In genomic region chr10:34526758-34527730, GRCh38 we compare ENCODE assay signal across 10 cellular contexts.
DNase-seq lines count a peak whose midpoint lies in the region; ATAC-seq and TF ChIP-seq lines count a peak whose summit lies in the region.
"Had no signal": no experiment of that assay in that cellular context is flagged by ENCODE, and none has a peak within 500 bp of the region (broad histone marks: within the 10 kb centered on the region; RNA-seq: fewer than 3 reads in every experiment).

No MANE protein-coding gene starts in this region.

- no peak overlapping the region for H3K4me2 ChIP-seq in neuronal stem cell (ENCODE audit: insufficient read depth, low read length, poor library complexity, severe bottlenecking)

- H3K27ac Mint-ChIP-seq in stimulated activated effector memory CD8-positive, alpha-beta T cell treated with anti-CD3 and anti-CD28 coated beads, Interleukin-12 subunit alpha, Interleukin-12 subunit beta, amount 100 ng/mL, for 72 hours, result no peak overlapping the region

- TF ChIP-seq POLR2A in ovary (IDR thresholded peaks at IDR 0.05) (no peak), esophagus squamous epithelium (IDR thresholded peaks at IDR 0.05) (no peak)

- peak; percentile 52 for TF ChIP-seq CTCF in fibroblast of mammary gland (conservative IDR thresholded peaks at IDR 0.05; ENCODE audit: control insufficient read depth, insufficient read depth, low read depth, low read length)
- TF ChIP-seq CTCF in ovary (IDR thresholded peaks at IDR 0.05), result no peak
- TF ChIP-seq CTCF in esophagus squamous epithelium (IDR thresholded peaks at IDR 0.05), result no peak

- no peaks in the 10 kb centered on the region for H3K36me3 Mint-ChIP-seq in stimulated activated effector memory CD8-positive, alpha-beta T cell treated with anti-CD3 and anti-CD28 coated beads, Interleukin-12 subunit alpha, Interleukin-12 subunit beta, amount 100 ng/mL, for 72 hours

- H3K9ac ChIP-seq in NT2/D1 (ENCODE audit: insufficient read length, low read depth) (no peak overlapping the region), neuronal stem cell (ENCODE audit: low read depth, low read length, poor library complexity) (no peak overlapping the region)

- peak overlapping the region; percentile 40 for H3K23ac ChIP-seq in neuronal stem cell (ENCODE audit: low read depth, low read length, poor library complexity)

- no peak overlapping the region for H3K4me3 Mint-ChIP-seq in stimulated activated effector memory CD8-positive, alpha-beta T cell treated with anti-CD3 and anti-CD28 coated beads, Interleukin-12 subunit alpha, Interleukin-12 subunit beta, amount 100 ng/mL, for 72 hours

- no peaks in the 10 kb centered on the region for H3K79me1 ChIP-seq in neuronal stem cell (ENCODE audit: low read depth, low read length)

- H4K8ac ChIP-seq in neuronal stem cell (ENCODE audit: low read depth, low read length), result no peak overlapping the region

- H2BK5ac ChIP-seq in neuronal stem cell (ENCODE audit: low read length), result no peak overlapping the region

- intact Hi-C loops in ovary (cut with DNase I) (no loop called here), esophagus squamous epithelium (cut with DNase I) (no loop called here)

- H2AK5ac ChIP-seq in neuronal stem cell (ENCODE audit: low read depth, low read length), result peak overlapping the region; percentile 49

- H3K4me3 ChIP-seq in NT2/D1 (ENCODE audit: insufficient read length, low read depth) (no peak overlapping the region), fibroblast of mammary gland (ENCODE audit: control insufficient read depth, low read depth, low read length) (no peak overlapping the region), neuronal stem cell (ENCODE audit: low read length in 2 of 2) (no peak overlapping the region), ovary (no peak overlapping the region), esophagus squamous epithelium (no peak overlapping the region)
- H3K4me3 ChIP-seq: gastrocnemius medialis had no signal

- H3K27ac ChIP-seq in neuronal stem cell (replicated peaks; ENCODE audit: low read length), result peak overlapping the region; percentile 21
- peak overlapping the region in 1 of 2 donors; percentile 7 for H3K27ac ChIP-seq in ovary
- peak overlapping the region in 2 of 4 donors; percentile 37 to 62 for H3K27ac ChIP-seq in esophagus squamous epithelium

- H3K18ac ChIP-seq in neuronal stem cell (ENCODE audit: low read length), result peak overlapping the region; percentile 41

- no peak overlapping the region for H2BK15ac ChIP-seq in neuronal stem cell (ENCODE audit: low read length)

- DNase-seq in GM04504 (ENCODE audit: low read depth) (peak; percentile 90), NT2/D1 (ENCODE audit: low read depth, low spot score) (peak; percentile 79), fibroblast of mammary gland (ENCODE audit: low read depth) (peak; percentile 97), neuronal stem cell (ENCODE audit: low spot score) (peak; percentile 70), ovary (no peak), esophagus squamous epithelium (lab: John Stamatoyannopoulos, UW) (no peak), NCI-H510A treated with DMSO at 0.1 percent for 48 hours (lab: John Stamatoyannopoulos, UW) (no peak)
- DNase-seq in stimulated activated effector memory CD8-positive, alpha-beta T cell treated with anti-CD3 and anti-CD28 coated beads, Interleukin-12 subunit alpha, Interleukin-12 subunit beta, amount 100 ng/mL, for 72 hours (ENCODE audit: low spot score in 2 of 2), result no peak
- DNase-seq: gastrocnemius medialis; stimulated activated naive CD4-positive, alpha-beta T cell treated with Interleukin-2 at 50 U/mL for 16 hours had no signal

- WGBS in neuronal stem cell (ENCODE audit: extremely low coverage in 2 of 2, insufficient read length in 2 of 2, insufficient replicate concordance in 1 of 2), 2 donors, result no CpG with 5 or more reads among the region's 7 CpGs
- WGBS in ovary, 3 donors, result 42 to 57% (median 54%) methylated on average over 7 of the region's 7 CpGs
- WGBS in esophagus squamous epithelium, 2 donors, result 12 to 20% methylated on average over 7 of the region's 7 CpGs

- no peak overlapping the region for H2BK120ac ChIP-seq in neuronal stem cell (ENCODE audit: low read depth, low read length)

- H3K27me3 ChIP-seq in NT2/D1 (ENCODE audit: insufficient read depth, insufficient read length) (no peaks in the 10 kb centered on the region), neuronal stem cell (ENCODE audit: control insufficient read depth in 3 of 3, insufficient read depth in 3 of 3, low read depth in 1 of 3, low read length in 3 of 3) (no peaks in the 10 kb centered on the region), ovary (no peaks in the 10 kb centered on the region), esophagus squamous epithelium (no peaks in the 10 kb centered on the region)
- H3K27me3 ChIP-seq: gastrocnemius medialis had no signal

- no peak overlapping the region for H3K4ac ChIP-seq in neuronal stem cell (ENCODE audit: low read length)

- H3K36me3 ChIP-seq in NT2/D1 (ENCODE audit: insufficient read depth, insufficient read length, low read length), result no peaks in the 10 kb centered on the region
- no peaks in the 10 kb centered on the region for H3K36me3 ChIP-seq in neuronal stem cell (replicated peaks in 1 of 2; ENCODE audit: control insufficient read depth in 2 of 2, insufficient read depth in 2 of 2, low read length in 2 of 2)
- H3K36me3 ChIP-seq in ovary, result no peaks in the 10 kb centered on the region
- H3K36me3 ChIP-seq in esophagus squamous epithelium, result no peaks in the 10 kb centered on the region
- H3K36me3 ChIP-seq: gastrocnemius medialis had no signal

- H3K9me3 Mint-ChIP-seq in stimulated activated effector memory CD8-positive, alpha-beta T cell treated with anti-CD3 and anti-CD28 coated beads, Interleukin-12 subunit alpha, Interleukin-12 subunit beta, amount 100 ng/mL, for 72 hours, result peaks cover 16% of the 10 kb centered on the region

- no peak for ATAC-seq in stimulated activated effector memory CD8-positive, alpha-beta T cell treated with anti-CD3 and anti-CD28 coated beads, Interleukin-12 subunit alpha, Interleukin-12 subunit beta, amount 100 ng/mL, for 72 hours

- H2BK12ac ChIP-seq in neuronal stem cell (ENCODE audit: low read length), result no peak overlapping the region

- no peak overlapping the region for H4K91ac ChIP-seq in neuronal stem cell (ENCODE audit: low read depth, low read length, poor library complexity)

- no peak overlapping the region for H2AFZ ChIP-seq in neuronal stem cell (ENCODE audit: low read length)

- no peaks in the 10 kb centered on the region for H3K4me1 ChIP-seq in NT2/D1 (ENCODE audit: insufficient read depth, insufficient read length)
- H3K4me1 ChIP-seq in neuronal stem cell (ENCODE audit: control insufficient read depth in 2 of 2, insufficient read depth in 1 of 2, low read depth in 1 of 2, low read length in 2 of 2), result peaks cover 12 to 34% of the 10 kb centered on the region in 2 donors
- peaks cover 8% of the 10 kb centered on the region for H3K4me1 ChIP-seq in ovary (ENCODE audit: insufficient read depth)
- peaks cover 0 to 29% (median 12%) of the 10 kb centered on the region in 3 donors for H3K4me1 ChIP-seq in esophagus squamous epithelium

- no peak for TF ChIP-seq EP300 in ovary (IDR thresholded peaks at IDR 0.05)

- no peak overlapping the region for H3K14ac ChIP-seq in neuronal stem cell (ENCODE audit: low read length)

- H3K4me1 Mint-ChIP-seq in stimulated activated effector memory CD8-positive, alpha-beta T cell treated with anti-CD3 and anti-CD28 coated beads, Interleukin-12 subunit alpha, Interleukin-12 subunit beta, amount 100 ng/mL, for 72 hours, result no peaks in the 10 kb centered on the region

- H3K9me3 ChIP-seq in NT2/D1 (ENCODE audit: insufficient read depth, low read length), result peaks cover 8% of the 10 kb centered on the region
- peaks cover 0 to 5% of the 10 kb centered on the region in 2 donors for H3K9me3 ChIP-seq in neuronal stem cell (replicated peaks in 1 of 2; ENCODE audit: control insufficient read depth in 2 of 2, insufficient read depth in 1 of 2, low read depth in 1 of 2, low read length in 2 of 2)
- no peaks in the 10 kb centered on the region for H3K9me3 ChIP-seq in ovary
- peaks cover 0 to 7% (median 5%) of the 10 kb centered on the region in 3 donors for H3K9me3 ChIP-seq in esophagus squamous epithelium
- H3K9me3 ChIP-seq: gastrocnemius medialis had no signal

Comparison
In these comparisons a context has a peak if more than half of its experiments do, and no peak if none do; other contexts are left out.
1. DNase-seq: peak in GM04504 (single experiment), NT2/D1 (single experiment), fibroblast of mammary gland (single experiment) and neuronal stem cell (single experiment); none in ovary (0 of 5), stimulated activated effector memory CD8-positive, alpha-beta T cell treated with anti-CD3 and anti-CD28 coated beads, Interleukin-12 subunit alpha, Interleukin-12 subunit beta, amount 100 ng/mL, for 72 hours (0 of 2), esophagus squamous epithelium (single experiment) and NCI-H510A treated with DMSO at 0.1 percent for 48 hours (single experiment).